In the genomic region with DNA sequence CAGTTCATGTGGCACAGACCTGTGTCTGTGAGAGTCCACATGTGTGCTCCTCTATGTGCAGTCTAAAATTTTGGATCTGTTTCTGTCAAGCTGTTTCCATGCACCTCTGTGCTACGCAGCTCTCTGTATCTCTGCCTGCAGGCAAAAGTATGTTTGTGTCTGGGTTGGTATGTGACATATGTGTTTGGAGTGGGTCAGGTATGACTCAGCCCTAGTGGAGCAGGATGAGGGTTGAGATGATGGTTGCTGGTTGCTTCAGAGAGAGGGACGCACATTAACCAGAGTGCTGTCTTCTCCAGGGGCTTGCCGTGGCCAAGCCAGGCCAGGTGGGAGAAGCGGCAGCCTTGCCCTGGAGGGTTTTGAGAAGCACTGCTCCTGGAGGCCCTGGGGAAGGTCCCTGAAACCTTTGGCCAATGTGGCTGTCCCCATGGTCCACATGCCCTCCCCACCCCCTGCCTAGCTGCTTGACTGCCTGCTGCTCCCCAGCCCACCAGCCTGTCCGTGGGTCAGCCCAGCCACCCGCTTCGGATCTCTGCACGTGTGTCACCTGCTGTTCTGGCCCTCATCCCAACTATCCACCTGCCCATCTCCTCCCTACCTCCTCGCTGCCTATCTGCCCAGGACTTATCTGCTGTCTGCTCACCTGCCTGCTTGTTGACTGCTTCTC, we compare ENCODE assay signal across 14 cellular contexts. TPM values are rescaled to one million over a fixed set of nuclear protein-coding genes. Genes with fewer than 3 reads are reported as not detected.
DNase-seq lines count a peak whose midpoint lies in the region; ATAC-seq and TF ChIP-seq lines count a peak whose summit lies in the region.
"Had no signal": no experiment of that assay in that cellular context is flagged by ENCODE, and none has a peak within 500 bp of the region (broad histone marks: within the 10 kb centered on the region; RNA-seq: fewer than 3 reads in every experiment).

No MANE protein-coding gene starts in this region.

- no peak for ATAC-seq in activated CD8-positive, alpha-beta T cell treated with anti-CD3 and anti-CD28 coated beads, Interleukin-2, amount 10 ng/mL, durations not matched to agents 7 days and 5 days
- no peak for ATAC-seq in HG03439 (IDR thresholded peaks at IDR 0.05; ENCODE audit: unreplicated experiment)
- ATAC-seq: activated T-cell treated with anti-CD3 and anti-CD28 coated beads, Interleukin-2, amount 50 U/mL, for 4 hours had no signal

- peaks cover 4% of the 10 kb centered on the region; the same call in 1 of the 2 replicates for H3K36me3 Mint-ChIP-seq in HFFc6 (ENCODE audit: low read depth)
- H3K36me3 Mint-ChIP-seq in activated CD8-positive, alpha-beta T cell treated with anti-CD3 and anti-CD28 coated beads, Interleukin-2, amount 10 ng/mL, durations not matched to agents 7 days and 5 days (ENCODE audit: low read depth) = peaks cover 2% of the 10 kb centered on the region
- H3K36me3 Mint-ChIP-seq: memory B cell had no signal

- peaks cover 4% of the 10 kb centered on the region; the same call in 1 of the 2 replicates for H3K27me3 Mint-ChIP-seq in HFFc6 (ENCODE audit: insufficient read depth)
- peaks cover 30% of the 10 kb centered on the region for H3K27me3 Mint-ChIP-seq in activated CD8-positive, alpha-beta T cell treated with anti-CD3 and anti-CD28 coated beads, Interleukin-2, amount 10 ng/mL, durations not matched to agents 7 days and 5 days (ENCODE audit: low read depth)

- peak overlapping the region; percentile 80 for H3K27ac Mint-ChIP-seq in HFFc6
- peak overlapping the region; percentile 9 for H3K27ac Mint-ChIP-seq in activated CD8-positive, alpha-beta T cell treated with anti-CD3 and anti-CD28 coated beads, Interleukin-2, amount 10 ng/mL, durations not matched to agents 7 days and 5 days
- H3K27ac Mint-ChIP-seq: activated B cell treated with CpG ODN at 0.5 μM for 24 hours, memory B cell had no signal

- H3K9me3 Mint-ChIP-seq in HFFc6 = no peaks in the 10 kb centered on the region
- no peaks in the 10 kb centered on the region for H3K9me3 Mint-ChIP-seq in activated CD8-positive, alpha-beta T cell treated with anti-CD3 and anti-CD28 coated beads, Interleukin-2, amount 10 ng/mL, durations not matched to agents 7 days and 5 days (ENCODE audit: insufficient read depth)
- H3K9me3 Mint-ChIP-seq: activated B cell treated with CpG ODN at 0.5 μM for 24 hours; activated T-cell treated with anti-CD3 and anti-CD28 coated beads, Interleukin-2, amount 50 U/mL, for 4 hours; memory B cell had no signal

- CTCF ChIA-PET in activated CD8-positive, alpha-beta T cell treated with anti-CD3 and anti-CD28 coated beads, Interleukin-2, amount 10 ng/mL, durations not matched to agents 7 days and 5 days (lab: Charles Lee) = interaction anchor here (2.2 kb wide), 1 partner anchor 15 kb away, joined by 8 read pairs; no protein-coding TSS in a partner anchor

- H3K4me3 ChIP-seq in fibroblast of villous mesenchyme (ENCODE audit: low read depth, low read length) = no peak overlapping the region

- TF ChIP-seq CTCF in HFFc6 (IDR thresholded peaks at IDR 0.05) (no peak), fibroblast of villous mesenchyme (IDR thresholded peaks at IDR 0.05; ENCODE audit: insufficient read depth, low read depth, low read length) (no peak)

- H3K4me3 Mint-ChIP-seq in HFFc6 = no peak overlapping the region
- H3K4me3 Mint-ChIP-seq in activated CD8-positive, alpha-beta T cell treated with anti-CD3 and anti-CD28 coated beads, Interleukin-2, amount 10 ng/mL, durations not matched to agents 7 days and 5 days = no peak overlapping the region
- H3K4me3 Mint-ChIP-seq: activated B cell treated with CpG ODN at 0.5 μM for 24 hours; activated T-cell treated with anti-CD3 and anti-CD28 coated beads, Interleukin-2, amount 50 U/mL, for 4 hours; memory B cell had no signal

- DNase-seq in AG08395 (ENCODE audit: low spot score) = peak; percentile 63
- peak; percentile 81 for DNase-seq in HFFc6
- DNase-seq in activated CD8-positive, alpha-beta T cell treated with anti-CD3 and anti-CD28 coated beads, Interleukin-2, amount 10 ng/mL, durations not matched to agents 7 days and 5 days = no peak
- DNase-seq in fibroblast of villous mesenchyme (ENCODE audit: low read depth) = peak; percentile 56
- no peak for DNase-seq in NCI-H187 (lab: John Stamatoyannopoulos, UW)
- no peak for DNase-seq in 8988T
- DNase-seq in KG1 (lab: John Stamatoyannopoulos, UW) = no peak
- DNase-seq: activated B cell treated with CpG ODN at 0.5 μM for 24 hours; activated T-cell treated with anti-CD3 and anti-CD28 coated beads, Interleukin-2, amount 50 U/mL, for 4 hours; DMS79 treated with DMSO at 0.1 percent for 48 hours; H7; NCI-H187 treated with DMSO at 0.1 percent for 48 hours had no signal

- POLR2A ChIA-PET in activated CD8-positive, alpha-beta T cell treated with anti-CD3 and anti-CD28 coated beads, Interleukin-2, amount 10 ng/mL, durations not matched to agents 7 days and 5 days (lab: Charles Lee) = no interaction called here

- peaks cover 43% of the 10 kb centered on the region for H3K4me1 Mint-ChIP-seq in HFFc6 (ENCODE audit: low read depth)
- H3K4me1 Mint-ChIP-seq in activated CD8-positive, alpha-beta T cell treated with anti-CD3 and anti-CD28 coated beads, Interleukin-2, amount 10 ng/mL, durations not matched to agents 7 days and 5 days (ENCODE audit: low read depth) = peaks cover 47% of the 10 kb centered on the region

RNA-seq across cellular contexts. Expression of gene EVA1B, which starts 4.1 kb away (rescaled TPM):
- 100 to 1,000 TPM; 152 to 206 (median 155) TPM for total RNA-seq in HFFc6 (2021; fragmentation: NEBNext Ultra II Directional; extraction: Animal tissue kit (Norgen Biotek cat#: 25700))
- 10 to 100 TPM; 12.3 to 13.3 TPM for total RNA-seq in activated CD8-positive, alpha-beta T cell treated with anti-CD3 and anti-CD28 coated beads, Interleukin-2, amount 10 ng/mL, durations not matched to agents 7 days and 5 days
- 191 and 305 TPM in 2 replicates for total RNA-seq in fibroblast of villous mesenchyme

RNA-seq across cellular contexts. Expression of gene SH3D21, which starts 21.4 kb away (rescaled TPM):
- total RNA-seq in HFFc6 (2021; fragmentation: NEBNext Ultra II Directional; extraction: Animal tissue kit (Norgen Biotek cat#: 25700)) = 1 to 10 TPM; 2.7 to 5.3 (median 2.9) TPM
- 10 to 100 TPM; 14.6 to 15.3 TPM for total RNA-seq in activated CD8-positive, alpha-beta T cell treated with anti-CD3 and anti-CD28 coated beads, Interleukin-2, amount 10 ng/mL, durations not matched to agents 7 days and 5 days
- total RNA-seq in fibroblast of villous mesenchyme = 3.9 and 5.8 TPM in 2 replicates

RNA-seq across cellular contexts. Expression of gene STK40, which starts 58.2 kb away (rescaled TPM):
- 10 to 100 TPM; 24.1 to 26.5 (median 25.1) TPM for total RNA-seq in HFFc6 (2021; fragmentation: NEBNext Ultra II Directional; extraction: Animal tissue kit (Norgen Biotek cat#: 25700))
- total RNA-seq in activated CD8-positive, alpha-beta T cell treated with anti-CD3 and anti-CD28 coated beads, Interleukin-2, amount 10 ng/mL, durations not matched to agents 7 days and 5 days = 10 to 100 TPM; 69.7 to 72.4 TPM
- 17.4 and 24.6 TPM in 2 replicates for total RNA-seq in fibroblast of villous mesenchyme

Comparison
In these comparisons a context has a peak if more than half of its experiments do, and no peak if none do; other contexts are left out.
1. DNase-seq: peak in AG08395 (single experiment), HFFc6 (single experiment) and fibroblast of villous mesenchyme (single experiment); none in activated CD8-positive, alpha-beta T cell treated with anti-CD3 and anti-CD28 coated beads, Interleukin-2, amount 10 ng/mL, durations not matched to agents 7 days and 5 days (single experiment), NCI-H187 (0 of 2), 8988T (single experiment) and KG1 (single experiment).
2. RNA of gene EVA1B, which starts 4.1 kb away (total RNA-seq): 191 to 305 TPM in fibroblast of villous mesenchyme and 152 to 206 TPM in HFFc6; 12.3 to 13.3 TPM in activated CD8-positive, alpha-beta T cell treated with anti-CD3 and anti-CD28 coated beads, Interleukin-2, amount 10 ng/mL, durations not matched to agents 7 days and 5 days; every median in the first group is over 10 times any median in the second.